ENCODE assay signal across 8 cellular contexts in genomic region chr18:5295231-5295920, GRCh38. TPM values are rescaled to one million over a fixed set of nuclear protein-coding genes. Genes with fewer than 3 reads are reported as not detected.
A peak's percentile ranks its signal among the peaks of the same experiment; 100 is the strongest.
DNase-seq lines count a peak whose midpoint lies in the region; ATAC-seq and TF ChIP-seq lines count a peak whose summit lies in the region.

ZBTB14 (minus strand) TSS chr18:5295726; CDS start chr18:5293246, 2,480 bp downstream.

- no peaks in the 10 kb centered on the region for H3K9me3 ChIP-seq in mucosa of descending colon

- ATAC-seq in GM18505 (IDR thresholded peaks at IDR 0.05; ENCODE audit: unreplicated experiment) (peak; percentile 40), HG02981 (IDR thresholded peaks at IDR 0.05; ENCODE audit: unreplicated experiment) (peak; percentile 38), mucosa of descending colon (peak; percentile 45)

- peaks cover 8% of the 10 kb centered on the region for H3K4me1 ChIP-seq in mucosa of descending colon (ENCODE audit: low read depth)

- DNase-seq in A172 (ENCODE audit: low spot score) (no peak), NCI-H510A treated with DMSO at 0.1 percent for 48 hours (lab: John Stamatoyannopoulos, UW) (peak; percentile 67), activated T-cell treated with anti-CD3 and anti-CD28 coated beads for 48 hours (ENCODE audit: low read depth) (peak; percentile 58), epithelial cell of prostate (ENCODE audit: low read depth, low spot score) (no peak), mucosa of descending colon (peak; percentile 65 to 86 (median 83))
- DNase-seq in stimulated activated CD8-positive, alpha-beta memory T cell treated with anti-CD3 and anti-CD28 coated beads, Interleukin-4, amount 100 ng/mL, for 4 hours (ENCODE audit: low read depth in 2 of 2, low spot score in 1 of 2): peak; percentile 31 to 49

- no peaks in the 10 kb centered on the region for H3K36me3 ChIP-seq in mucosa of descending colon (ENCODE audit: low read depth)

- H3K4me3 ChIP-seq in mucosa of descending colon: peak within 1 kb of the TSS; percentile 67

- TF ChIP-seq CTCF in mucosa of descending colon (IDR thresholded peaks at IDR 0.05): no peak

- H3K27ac ChIP-seq in epithelial cell of prostate: peak within 1 kb of the TSS; percentile 85

- intact Hi-C loops in mucosa of descending colon (cut with DNase I, micrococcal nuclease): loop anchor here in 1 of 2 donors (5.0 kb wide), 1 partner anchor 58 kb away; no protein-coding TSS in a partner anchor

- TF ChIP-seq POLR2A in GM18505 (IDR thresholded peaks at IDR 0.05; ENCODE audit: borderline replicate concordance, extremely low read depth, insufficient read depth, insufficient read length): no peak

RNA-seq across cellular contexts. Expression of gene ZBTB14, which starts in this region (rescaled TPM):
- total RNA-seq in A172 (2014; rRNA removed; shearing (Covaris generic)): 18.2 and 20.9 TPM in 2 replicates
- total RNA-seq in mucosa of descending colon: 10 to 100 TPM in 2 of 3 donors, 1 to 10 TPM in 1; 9.1 to 15.1 (median 10.7) TPM

Comparison
In these comparisons a context has a peak if more than half of its experiments do, and no peak if none do; other contexts are left out.
1. DNase-seq: peak in NCI-H510A treated with DMSO at 0.1 percent for 48 hours (single experiment), activated T-cell treated with anti-CD3 and anti-CD28 coated beads for 48 hours (single experiment), mucosa of descending colon (3 of 3) and stimulated activated CD8-positive, alpha-beta memory T cell treated with anti-CD3 and anti-CD28 coated beads, Interleukin-4, amount 100 ng/mL, for 4 hours (2 of 2); none in A172 (single experiment) and epithelial cell of prostate (single experiment).
2. Peak in every context shown above with its lines, with median percentiles within 50 percentile points of each other: ATAC-seq.